ENCODE assay signal across 8 cellular contexts in the genomic region with DNA sequence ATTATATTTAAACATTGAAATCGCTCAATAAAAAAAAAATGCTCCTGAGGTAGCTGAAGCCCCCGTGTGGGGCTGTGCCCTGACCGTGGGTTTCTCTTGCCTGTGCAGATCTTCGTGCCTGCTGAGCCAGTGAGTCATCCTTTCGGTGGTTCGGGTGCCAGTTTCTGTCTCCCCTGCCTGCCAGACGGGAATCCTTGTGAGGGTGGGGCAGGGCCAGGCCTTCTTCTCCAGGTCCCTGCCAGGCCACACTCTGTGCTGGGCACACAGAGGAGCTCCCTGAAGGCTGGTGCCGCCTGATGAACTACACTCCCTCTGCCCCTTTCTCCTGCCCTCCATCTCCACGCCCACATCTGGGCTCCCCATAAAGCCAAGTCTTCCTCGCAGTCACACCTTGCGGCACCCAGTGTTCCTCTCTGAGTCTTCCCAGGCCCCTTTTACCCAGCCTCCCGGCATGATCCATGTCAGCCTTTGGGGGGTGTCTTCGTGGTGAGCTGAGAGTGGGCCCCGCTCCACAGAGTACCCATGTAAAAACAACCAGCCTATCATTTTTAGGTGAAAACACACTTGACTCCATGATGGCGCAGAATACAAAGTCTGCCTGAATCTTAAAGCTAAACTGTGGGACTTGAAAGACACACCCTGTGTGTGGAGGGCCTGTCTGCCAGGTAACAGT. TPM values are rescaled to one million over a fixed set of nuclear protein-coding genes. Genes with fewer than 3 reads are reported as not detected.
DNase-seq lines count a peak whose midpoint lies in the region; ATAC-seq and TF ChIP-seq lines count a peak whose summit lies in the region.

No MANE protein-coding gene starts in this region.

- no peak for TF ChIP-seq CTCF in A673 (conservative IDR thresholded peaks at IDR 0.05; ENCODE audit: low read depth, low read length)

- no peak overlapping the region for H3K4me3 ChIP-seq in A673 (ENCODE audit: low read depth, low read length, poor library complexity, severe bottlenecking)

- peak overlapping the region; percentile 15 for H3K4me3 Mint-ChIP-seq in activated T-helper 1 cell treated with anti-CD3 and anti-CD28 coated beads, Interleukin-12 subunit alpha, Interleukin-12 subunit beta, Interleukin-2, Interleukin-4 antibody, amounts not matched to agents 30 ng/mL and 10 ng/mL and 1 ng/mL, durations not matched to agents 14 hours and 24 hours and 36 hours

- intact Hi-C loops in A673 (cut with micrococcal nuclease; ENCODE audit: unreplicated experiment), result no loop called here
- intact Hi-C loops in activated T-helper 1 cell treated with anti-CD3 and anti-CD28 coated beads, Interleukin-12 subunit alpha, Interleukin-12 subunit beta, Interleukin-2, Interleukin-4 antibody, amounts not matched to agents 30 ng/mL and 10 ng/mL and 1 ng/mL, durations not matched to agents 14 hours and 24 hours and 36 hours (cut with micrococcal nuclease), result loop anchor here (5.0 kb wide), 1 partner anchor 78 kb away; no protein-coding TSS in a partner anchor

- no peaks in the 10 kb centered on the region for H3K27me3 Mint-ChIP-seq in activated T-helper 1 cell treated with anti-CD3 and anti-CD28 coated beads, Interleukin-12 subunit alpha, Interleukin-12 subunit beta, Interleukin-2, Interleukin-4 antibody, amounts not matched to agents 30 ng/mL and 10 ng/mL and 1 ng/mL, durations not matched to agents 14 hours and 24 hours and 36 hours (ENCODE audit: insufficient read depth)

- no peaks in the 10 kb centered on the region for H3K27me3 ChIP-seq in A673 (replicated peaks; ENCODE audit: insufficient read depth, low read depth, low read length, poor library complexity)

- H3K36me3 Mint-ChIP-seq in activated T-helper 1 cell treated with anti-CD3 and anti-CD28 coated beads, Interleukin-12 subunit alpha, Interleukin-12 subunit beta, Interleukin-2, Interleukin-4 antibody, amounts not matched to agents 30 ng/mL and 10 ng/mL and 1 ng/mL, durations not matched to agents 14 hours and 24 hours and 36 hours (ENCODE audit: low read depth), result peaks cover 3% of the 10 kb centered on the region

- CTCF ChIA-PET in A673 (lab: Charles Lee), result no interaction called here

- peaks cover 72% of the 10 kb centered on the region for H3K4me1 Mint-ChIP-seq in activated T-helper 1 cell treated with anti-CD3 and anti-CD28 coated beads, Interleukin-12 subunit alpha, Interleukin-12 subunit beta, Interleukin-2, Interleukin-4 antibody, amounts not matched to agents 30 ng/mL and 10 ng/mL and 1 ng/mL, durations not matched to agents 14 hours and 24 hours and 36 hours (ENCODE audit: low read depth)

- H3K36me3 ChIP-seq in A673 (ENCODE audit: insufficient read depth, low read length, poor library complexity, severe bottlenecking), result no peaks in the 10 kb centered on the region

- H3K9me3 Mint-ChIP-seq in activated T-helper 1 cell treated with anti-CD3 and anti-CD28 coated beads, Interleukin-12 subunit alpha, Interleukin-12 subunit beta, Interleukin-2, Interleukin-4 antibody, amounts not matched to agents 30 ng/mL and 10 ng/mL and 1 ng/mL, durations not matched to agents 14 hours and 24 hours and 36 hours, result no peaks in the 10 kb centered on the region

- no peak overlapping the region for H3K27ac ChIP-seq in A673 (ENCODE audit: low read depth, low read length, poor library complexity, severe bottlenecking)

- DNase-seq in A673 (ENCODE audit: low spot score) (peak; percentile 27), M059J (ENCODE audit: low read depth) (peak; percentile 85), myocyte (ENCODE audit: low read depth) (peak; percentile 76), left lobe of liver (ENCODE audit: low spot score) (no peak), NCI-H345 (lab: John Stamatoyannopoulos, UW) (no peak)
- no peak for DNase-seq in activated T-helper 1 cell treated with anti-CD3 and anti-CD28 coated beads, Interleukin-12 subunit alpha, Interleukin-12 subunit beta, Interleukin-2, Interleukin-4 antibody, amounts not matched to agents 30 ng/mL and 10 ng/mL and 1 ng/mL, durations not matched to agents 14 hours and 24 hours and 36 hours (ENCODE audit: low spot score)

- no peaks in the 10 kb centered on the region for H3K9me3 ChIP-seq in A673 (ENCODE audit: low read depth, low read length, poor library complexity, severe bottlenecking)

- no TSS peak for BruUV-seq in A673 (replicated peaks; lab: Mats Ljungman, UMichigan)

- ATAC-seq in left lobe of liver (no peak), HG02938 (IDR thresholded peaks at IDR 0.05; ENCODE audit: unreplicated experiment) (no peak), HG03108 (IDR thresholded peaks at IDR 0.05; ENCODE audit: unreplicated experiment) (no peak)

- peak overlapping the region; percentile 83 for H3K27ac Mint-ChIP-seq in activated T-helper 1 cell treated with anti-CD3 and anti-CD28 coated beads, Interleukin-12 subunit alpha, Interleukin-12 subunit beta, Interleukin-2, Interleukin-4 antibody, amounts not matched to agents 30 ng/mL and 10 ng/mL and 1 ng/mL, durations not matched to agents 14 hours and 24 hours and 36 hours

- POLR2A ChIA-PET in A673 (lab: Charles Lee; ENCODE audit: low non-redundant PET), result no interaction called here

- no peaks in the 10 kb centered on the region for H3K4me1 ChIP-seq in A673 (ENCODE audit: insufficient read depth, low read length, poor library complexity, severe bottlenecking)

RNA-seq across cellular contexts. Expression of a gene that starts 19.3 kb away (rescaled TPM):
- total RNA-seq in A673 (2021) (not detected in 2 replicates), myocyte (not detected in 2 replicates), left lobe of liver (10.3 TPM)
- total RNA-seq in M059J (2014; rRNA removed; shearing (Covaris generic)), result not detected in 2 replicates
- total RNA-seq in activated T-helper 1 cell treated with anti-CD3 and anti-CD28 coated beads, Interleukin-12 subunit alpha, Interleukin-12 subunit beta, Interleukin-2, Interleukin-4 antibody, amounts not matched to agents 30 ng/mL and 10 ng/mL and 1 ng/mL, durations not matched to agents 14 hours and 24 hours and 36 hours, result 0.65 and 1.5 TPM in 2 replicates
- not detected for polyA plus RNA-seq in myocyte (2012)

RNA-seq across cellular contexts. Expression of a gene that starts 38.8 kb away (rescaled TPM):
- total RNA-seq in A673 (2021) (219 and 242 TPM in 2 replicates), myocyte (138 and 183 TPM in 2 replicates), left lobe of liver (63.8 TPM)
- total RNA-seq in M059J (2014; rRNA removed; shearing (Covaris generic)), result 385 and 490 TPM in 2 replicates
- 120 and 127 TPM in 2 replicates for total RNA-seq in activated T-helper 1 cell treated with anti-CD3 and anti-CD28 coated beads, Interleukin-12 subunit alpha, Interleukin-12 subunit beta, Interleukin-2, Interleukin-4 antibody, amounts not matched to agents 30 ng/mL and 10 ng/mL and 1 ng/mL, durations not matched to agents 14 hours and 24 hours and 36 hours
- polyA plus RNA-seq in myocyte (2012), result 171 TPM

Comparison
In these comparisons a context has a peak if more than half of its experiments do, and no peak if none do; other contexts are left out.
1. DNase-seq: peak in A673 (single experiment), M059J (single experiment) and myocyte (single experiment); none in activated T-helper 1 cell treated with anti-CD3 and anti-CD28 coated beads, Interleukin-12 subunit alpha, Interleukin-12 subunit beta, Interleukin-2, Interleukin-4 antibody, amounts not matched to agents 30 ng/mL and 10 ng/mL and 1 ng/mL, durations not matched to agents 14 hours and 24 hours and 36 hours (single experiment), left lobe of liver (single experiment) and NCI-H345 (single experiment).